ENCODE assay signal across 20 cellular contexts in genomic region chr9:112493738-112494137, GRCh38. TPM values are rescaled to one million over a fixed set of nuclear protein-coding genes. Genes with fewer than 3 reads are reported as not detected.
DNase-seq lines count a peak whose midpoint lies in the region; ATAC-seq and TF ChIP-seq lines count a peak whose summit lies in the region.
"Had no signal": no experiment of that assay in that cellular context is flagged by ENCODE, and none has a peak within 500 bp of the region (broad histone marks: within the 10 kb centered on the region; RNA-seq: fewer than 3 reads in every experiment).

No MANE protein-coding gene starts in this region.

- in situ Hi-C loops in G401 (cut with HindIII; ENCODE audit: low sequenced_read_pairs): no loop called here

- no peak overlapping the region for H3K27ac Mint-ChIP-seq in activated CD8-positive, alpha-beta T cell treated with anti-CD3 and anti-CD28 coated beads, Interleukin-2, amount 10 ng/mL, durations not matched to agents 7 days and 5 days
- H3K27ac Mint-ChIP-seq: activated naive CD4-positive, alpha-beta T cell treated with anti-CD3 and anti-CD28 coated beads, Interleukin-2, amount 50 U/mL, for 24 hours; T-helper 2 cell treated with Interferon-gamma antibody and Interleukin-4, amounts not matched to agents 5 μg/mL and 100 μg/mL, for 36 hours had no signal

- H3K36me3 ChIP-seq in heart left ventricle: no peaks in the 10 kb centered on the region
- H3K36me3 ChIP-seq: thoracic aorta had no signal

- TF ChIP-seq CTCF in AG09319 (IDR thresholded peaks at IDR 0.05; ENCODE audit: low read depth, low read length) (no peak), HL-60 (IDR thresholded peaks at IDR 0.05; ENCODE audit: insufficient read depth, low read length) (no peak), heart left ventricle (IDR thresholded peaks at IDR 0.05) (no peak)

- intact Hi-C loops in heart left ventricle (cut with DNase I): no loop called here

- H3K27me3 ChIP-seq in HL-60 (ENCODE audit: insufficient read depth, poor library complexity, severe bottlenecking): no peaks in the 10 kb centered on the region
- no peaks in the 10 kb centered on the region for H3K27me3 ChIP-seq in heart left ventricle
- H3K27me3 ChIP-seq: body of pancreas had no signal

- peaks cover 0 to 27% (median 16%) of the 10 kb centered on the region in 12 donors for H3K9me3 ChIP-seq in heart left ventricle
- H3K9me3 ChIP-seq: body of pancreas had no signal

- DNase-seq in AG09319 (ENCODE audit: extremely low read depth, low read depth): peak; percentile 90
- no peak for DNase-seq in HL-60 (ENCODE audit: low read depth in 1 of 2, low spot score in 1 of 2)
- peak; percentile 32 for DNase-seq in amniotic epithelial cell (ENCODE audit: low read depth)
- peak; percentile 48 for DNase-seq in glomerular visceral epithelial cell (ENCODE audit: extremely low spot score)
- DNase-seq in AG20443 (ENCODE audit: low spot score): no peak
- DNase-seq in activated CD8-positive, alpha-beta T cell treated with anti-CD3 and anti-CD28 coated beads, Interleukin-2, amount 10 ng/mL, durations not matched to agents 7 days and 5 days: no peak
- DNase-seq in heart left ventricle: no peak
- DNase-seq in G401 (ENCODE audit: low spot score): no peak
- DNase-seq: activated T-cell treated with anti-CD3 and anti-CD28 coated beads, Interleukin-2, amount 50 U/mL, for 48 hours; body of pancreas; CD8-positive, alpha-beta memory T cell; NCI-H1436; NCI-H774; nucleus accumbens; PC-9; stimulated activated CD4-positive, alpha-beta T cell treated with anti-CD3 and anti-CD28 coated beads, Interleukin-15, amount 100 ng/mL, for 24 hours had no signal

- H3K27ac ChIP-seq in HL-60 (replicated peaks): peak overlapping the region; percentile 17; the same call in 1 of the 2 replicates
- peak overlapping the region in 2 of 12 donors; percentile 15 to 37 for H3K27ac ChIP-seq in heart left ventricle
- H3K27ac ChIP-seq: PC-9 had no signal

- POLR2A ChIA-PET in activated CD8-positive, alpha-beta T cell treated with anti-CD3 and anti-CD28 coated beads, Interleukin-2, amount 10 ng/mL, durations not matched to agents 7 days and 5 days (lab: Charles Lee): no interaction called here

- no peak overlapping the region for H3K4me3 Mint-ChIP-seq in activated CD8-positive, alpha-beta T cell treated with anti-CD3 and anti-CD28 coated beads, Interleukin-2, amount 10 ng/mL, durations not matched to agents 7 days and 5 days
- H3K4me3 Mint-ChIP-seq: activated naive CD4-positive, alpha-beta T cell treated with anti-CD3 and anti-CD28 coated beads, Interleukin-2, amount 50 U/mL, for 24 hours; CD8-positive, alpha-beta memory T cell; T-helper 2 cell treated with Interferon-gamma antibody and Interleukin-4, amounts not matched to agents 5 μg/mL and 100 μg/mL, for 36 hours had no signal

- no peak overlapping the region for H3K4me3 ChIP-seq in HL-60 (replicated peaks; ENCODE audit: insufficient read depth, low read length)
- H3K4me3 ChIP-seq in heart left ventricle: no peak overlapping the region
- H3K4me3 ChIP-seq: body of pancreas, PC-9, thoracic aorta had no signal

- H3K4me1 Mint-ChIP-seq in activated CD8-positive, alpha-beta T cell treated with anti-CD3 and anti-CD28 coated beads, Interleukin-2, amount 10 ng/mL, durations not matched to agents 7 days and 5 days (ENCODE audit: low read depth): peaks cover 14% of the 10 kb centered on the region

- peaks cover 24% of the 10 kb centered on the region for H3K9me3 Mint-ChIP-seq in activated CD8-positive, alpha-beta T cell treated with anti-CD3 and anti-CD28 coated beads, Interleukin-2, amount 10 ng/mL, durations not matched to agents 7 days and 5 days (ENCODE audit: insufficient read depth)

- ATAC-seq in activated CD8-positive, alpha-beta T cell treated with anti-CD3 and anti-CD28 coated beads, Interleukin-2, amount 10 ng/mL, durations not matched to agents 7 days and 5 days: no peak
- no peak for ATAC-seq in heart left ventricle
- ATAC-seq: activated CD4-positive, CD25-positive, alpha-beta regulatory T cell treated with anti-CD3 and anti-CD28 coated beads, Interleukin-2, amount 50 U/mL, for 24 hours; body of pancreas had no signal

- no peak for TF ChIP-seq POLR2A in heart left ventricle (IDR thresholded peaks at IDR 0.05)

- H3K36me3 Mint-ChIP-seq in activated CD8-positive, alpha-beta T cell treated with anti-CD3 and anti-CD28 coated beads, Interleukin-2, amount 10 ng/mL, durations not matched to agents 7 days and 5 days (ENCODE audit: low read depth): peaks cover 46% of the 10 kb centered on the region

- H3K27me3 Mint-ChIP-seq in activated CD8-positive, alpha-beta T cell treated with anti-CD3 and anti-CD28 coated beads, Interleukin-2, amount 10 ng/mL, durations not matched to agents 7 days and 5 days (ENCODE audit: low read depth): no peaks in the 10 kb centered on the region
- H3K27me3 Mint-ChIP-seq: activated naive CD4-positive, alpha-beta T cell treated with anti-CD3 and anti-CD28 coated beads, Interleukin-2, amount 50 U/mL, for 24 hours; CD8-positive, alpha-beta memory T cell had no signal

- CTCF ChIA-PET in activated CD8-positive, alpha-beta T cell treated with anti-CD3 and anti-CD28 coated beads, Interleukin-2, amount 10 ng/mL, durations not matched to agents 7 days and 5 days (lab: Charles Lee): no interaction called here

- peaks cover 0 to 21% (median 1%) of the 10 kb centered on the region in 12 donors for H3K4me1 ChIP-seq in heart left ventricle

RNA-seq across cellular contexts. Expression of gene KIAA1958, which starts 7.1 kb away (rescaled TPM):
- 10 to 100 TPM; 11.1 to 11.5 TPM for total RNA-seq in activated CD8-positive, alpha-beta T cell treated with anti-CD3 and anti-CD28 coated beads, Interleukin-2, amount 10 ng/mL, durations not matched to agents 7 days and 5 days
- total RNA-seq in heart left ventricle: 1 to 10 TPM; 3.1 to 8.5 (median 6.0) TPM
- polyA plus RNA-seq in heart left ventricle: 1 to 10 TPM in 1 of 2 donors, under 1 TPM in 1; 0.99 to 2.6 TPM
- total RNA-seq in G401 (2014; rRNA removed; shearing (Covaris generic)): 3.0 and 6.8 TPM in 2 replicates

Comparison
In these comparisons a context has a peak if more than half of its experiments do, and no peak if none do; other contexts are left out.
1. DNase-seq: peak in AG09319 (single experiment), amniotic epithelial cell (single experiment) and glomerular visceral epithelial cell (single experiment); none in HL-60 (0 of 2), AG20443 (single experiment), activated CD8-positive, alpha-beta T cell treated with anti-CD3 and anti-CD28 coated beads, Interleukin-2, amount 10 ng/mL, durations not matched to agents 7 days and 5 days (single experiment), heart left ventricle (0 of 5) and G401 (single experiment).